ENCODE assay signal across 9 cellular contexts in genomic region chr10:124612611-124613498, GRCh38.
DNase-seq lines count a peak whose midpoint lies in the region; ATAC-seq and TF ChIP-seq lines count a peak whose summit lies in the region.
"Had no signal": no experiment of that assay in that cellular context is flagged by ENCODE, and none has a peak within 500 bp of the region (broad histone marks: within the 10 kb centered on the region; RNA-seq: fewer than 3 reads in every experiment).

No MANE protein-coding gene starts in this region.

- H3K23ac ChIP-seq in neuronal stem cell (ENCODE audit: low read depth, low read length, poor library complexity): peak overlapping the region; percentile 17

- H3K4me2 ChIP-seq in neuronal stem cell (ENCODE audit: insufficient read depth, low read length, poor library complexity, severe bottlenecking): no peak overlapping the region

- no peak overlapping the region for H2BK15ac ChIP-seq in neuronal stem cell (ENCODE audit: low read length)

- WGBS in neuronal stem cell (ENCODE audit: extremely low coverage in 2 of 2, insufficient read length in 2 of 2, insufficient replicate concordance in 1 of 2), 2 donors: no CpG with 5 or more reads among the region's 18 CpGs

- H3K4me1 ChIP-seq in neuronal stem cell (ENCODE audit: control insufficient read depth in 2 of 2, insufficient read depth in 1 of 2, low read depth in 1 of 2, low read length in 2 of 2): peaks cover 0 to 10% of the 10 kb centered on the region in 2 donors

- TF ChIP-seq CTCF in choroid plexus epithelial cell (conservative IDR thresholded peaks at IDR 0.05; ENCODE audit: low read depth, low read length): no peak

- no peak overlapping the region for H2BK5ac ChIP-seq in neuronal stem cell (ENCODE audit: low read length)

- no peak overlapping the region for H2AFZ ChIP-seq in neuronal stem cell (ENCODE audit: low read length)

- no peaks in the 10 kb centered on the region for H3K9me3 ChIP-seq in neuronal stem cell (replicated peaks in 1 of 2; ENCODE audit: control insufficient read depth in 2 of 2, insufficient read depth in 1 of 2, low read depth in 1 of 2, low read length in 2 of 2)

- H3K79me1 ChIP-seq in neuronal stem cell (ENCODE audit: low read depth, low read length): peaks cover 9% of the 10 kb centered on the region

- H3K36me3 ChIP-seq in neuronal stem cell (replicated peaks in 1 of 2; ENCODE audit: control insufficient read depth in 2 of 2, insufficient read depth in 2 of 2, low read length in 2 of 2): peaks cover 10 to 13% of the 10 kb centered on the region in 2 donors

- H2BK12ac ChIP-seq in neuronal stem cell (ENCODE audit: low read length): no peak overlapping the region

- peak overlapping the region; percentile 53 for H3K4ac ChIP-seq in neuronal stem cell (ENCODE audit: low read length)

- H3K27ac ChIP-seq in neuronal stem cell (replicated peaks; ENCODE audit: low read length): no peak overlapping the region

- no peak overlapping the region for H2BK120ac ChIP-seq in neuronal stem cell (ENCODE audit: low read depth, low read length)

- no peak for ATAC-seq in HG02610 (IDR thresholded peaks at IDR 0.05; ENCODE audit: unreplicated experiment)
- ATAC-seq in HG03432 (IDR thresholded peaks at IDR 0.05; ENCODE audit: unreplicated experiment): no peak
- no peak for ATAC-seq in HG03565 (IDR thresholded peaks at IDR 0.05; ENCODE audit: unreplicated experiment)

- H3K9ac ChIP-seq in neuronal stem cell (ENCODE audit: low read depth, low read length, poor library complexity): peak overlapping the region; percentile 60

- peak; percentile 17 for DNase-seq in DMS 273 treated with DMSO at 0.1 percent for 48 hours (lab: John Stamatoyannopoulos, UW)
- peak; percentile 57 for DNase-seq in NCI-H226
- DNase-seq in choroid plexus epithelial cell (ENCODE audit: low read depth): peak; percentile 43
- DNase-seq in neuronal stem cell (ENCODE audit: low spot score): no peak
- no peak for DNase-seq in GM19238 (ENCODE audit: insufficient read length, low spot score)
- DNase-seq: posterior cingulate gyrus had no signal

- H2AK5ac ChIP-seq in neuronal stem cell (ENCODE audit: low read depth, low read length): peak overlapping the region; percentile 83

- no peak overlapping the region for H4K8ac ChIP-seq in neuronal stem cell (ENCODE audit: low read depth, low read length)

- no peaks in the 10 kb centered on the region for H3K27me3 ChIP-seq in neuronal stem cell (ENCODE audit: control insufficient read depth in 3 of 3, insufficient read depth in 3 of 3, low read depth in 1 of 3, low read length in 3 of 3)

- H3K18ac ChIP-seq in neuronal stem cell (ENCODE audit: low read length): peak overlapping the region; percentile 59

- no peak overlapping the region for H4K91ac ChIP-seq in neuronal stem cell (ENCODE audit: low read depth, low read length, poor library complexity)

- no peak overlapping the region for H3K4me3 ChIP-seq in choroid plexus epithelial cell (ENCODE audit: low read depth, low read length)
- no peak overlapping the region for H3K4me3 ChIP-seq in neuronal stem cell (ENCODE audit: low read length in 2 of 2)

- H3K14ac ChIP-seq in neuronal stem cell (ENCODE audit: low read length): peak overlapping the region; percentile 75

Comparison
In these comparisons a context has a peak if more than half of its experiments do, and no peak if none do; other contexts are left out.
1. DNase-seq: peak in DMS 273 treated with DMSO at 0.1 percent for 48 hours (single experiment), NCI-H226 (single experiment) and choroid plexus epithelial cell (single experiment); none in neuronal stem cell (single experiment) and GM19238 (single experiment).